18 cellular contexts compared by ENCODE assay signal in genomic region chr2:68768461-68768860, GRCh38. TPM values are rescaled to one million over a fixed set of nuclear protein-coding genes. Genes with fewer than 3 reads are reported as not detected.
DNase-seq lines count a peak whose midpoint lies in the region; ATAC-seq, FAIRE-seq and TF ChIP-seq lines count a peak whose summit lies in the region.
"Had no signal": no experiment of that assay in that cellular context is flagged by ENCODE, and none has a peak within 500 bp of the region (broad histone marks: within the 10 kb centered on the region; RNA-seq: fewer than 3 reads in every experiment).

No MANE protein-coding gene starts in this region.

- no peak for TF ChIP-seq CTCF in CD4-positive, alpha-beta T cell (IDR thresholded peaks at IDR 0.05)
- TF ChIP-seq CTCF in thyroid gland (IDR thresholded peaks at IDR 0.05), result no peak

- H3K36me3 ChIP-seq in mesenchymal stem cell (ENCODE audit: control insufficient read depth in 1 of 2, insufficient read depth in 2 of 2, low read depth in 1 of 2, low read length in 2 of 2) (peaks cover 0 to 2% of the 10 kb centered on the region in 2 experiments), thyroid gland (no peaks in the 10 kb centered on the region)
- H3K36me3 ChIP-seq: prostate gland, tibial artery had no signal

- no peak overlapping the region for H4K91ac ChIP-seq in mesenchymal stem cell (ENCODE audit: low read length)

- CTCF ChIA-PET in CD4-positive, alpha-beta T cell (lab: Charles Lee), result interaction anchor here (1.0 to 4.1 kb wide), 2 partner anchors 13 to 16 kb away, joined by 3 to 37 read pairs; no protein-coding TSS in a partner anchor
- CTCF ChIA-PET in activated CD4-positive, alpha-beta memory T cell treated with anti-CD3 and anti-CD28 coated beads, Interleukin-2, amount 10 ng/mL, durations not matched to agents 7 days and 5 days (lab: Charles Lee), result interaction anchor here (1.1 to 7.2 kb wide), 9 partner anchors 11 to 313 kb away, joined by 3 to 92 read pairs (median 4); no protein-coding TSS in a partner anchor

- no peak overlapping the region for H3K4me2 ChIP-seq in mesenchymal stem cell (ENCODE audit: low read length, poor library complexity, severe bottlenecking)
- H3K4me2 ChIP-seq: PC-9 had no signal

- H3K4me1 Mint-ChIP-seq in CD4-positive, alpha-beta T cell (ENCODE audit: low read depth), result peaks cover 98% of the 10 kb centered on the region
- H3K4me1 Mint-ChIP-seq in activated CD4-positive, alpha-beta memory T cell treated with anti-CD3 and anti-CD28 coated beads, Interleukin-2, amount 10 ng/mL, durations not matched to agents 7 days and 5 days, result peaks cover 98% of the 10 kb centered on the region

- H2AK5ac ChIP-seq in mesenchymal stem cell (ENCODE audit: low read length, severe bottlenecking), result no peak overlapping the region

- H3K9me3 ChIP-seq in CD4-positive, alpha-beta T cell (ENCODE audit: control insufficient read depth, low read length), result no peaks in the 10 kb centered on the region
- H3K9me3 ChIP-seq in mesenchymal stem cell (ENCODE audit: control insufficient read depth, low read length) (no peaks in the 10 kb centered on the region), thyroid gland (no peaks in the 10 kb centered on the region)
- H3K9me3 ChIP-seq: prostate gland, tibial artery had no signal

- 94% methylated on average over 3 of the region's 3 CpGs for whole genome bisulfite sequencing in mesenchymal stem cell
- WGBS in thyroid gland, 2 donors, result 89 to 94% methylated on average over 3 of the region's 3 CpGs

- H3K14ac ChIP-seq in mesenchymal stem cell (ENCODE audit: low read length in 2 of 2), result no peak overlapping the region

- H3K4me3 ChIP-seq in mesenchymal stem cell (ENCODE audit: insufficient read depth in 1 of 2, low read depth in 1 of 2, low read length in 2 of 2), result no peak overlapping the region
- H3K4me3 ChIP-seq in thyroid gland (replicated peaks in 1 of 3), result no peak overlapping the region
- H3K4me3 ChIP-seq: dorsolateral prefrontal cortex, PC-9, prostate gland, tibial artery had no signal

- no peak overlapping the region for H2BK15ac ChIP-seq in mesenchymal stem cell (ENCODE audit: low read depth, poor library complexity, severe bottlenecking)

- POLR2A ChIA-PET in CD4-positive, alpha-beta T cell (lab: Charles Lee), result interaction anchor here (0.9 to 10.8 kb wide), 18 partner anchors 7 to 301 kb away, joined by 3 to 238 read pairs (median 10); partner anchors contain the start of genes APLF, ARHGAP25 and FBXO48
- POLR2A ChIA-PET in activated CD4-positive, alpha-beta memory T cell treated with anti-CD3 and anti-CD28 coated beads, Interleukin-2, amount 10 ng/mL, durations not matched to agents 7 days and 5 days (lab: Charles Lee), result interaction anchor here (0.6 to 17.3 kb wide), 19 partner anchors 7 to 302 kb away, joined by 3 to 356 read pairs (median 10); partner anchors contain the start of genes APLF, ARHGAP25 and FBXO48

- H3K27me3 ChIP-seq in CD4-positive, alpha-beta T cell (ENCODE audit: control insufficient read depth, insufficient read depth, low read length), result no peaks in the 10 kb centered on the region
- H3K27me3 ChIP-seq in mesenchymal stem cell (ENCODE audit: control insufficient read depth in 1 of 2, insufficient read depth in 1 of 2, low read length in 2 of 2), result no peaks in the 10 kb centered on the region
- H3K27me3 ChIP-seq in thyroid gland, result no peaks in the 10 kb centered on the region
- H3K27me3 ChIP-seq: dorsolateral prefrontal cortex, tibial artery had no signal

- no peak overlapping the region for H3K9ac ChIP-seq in mesenchymal stem cell (ENCODE audit: low read length)

- TF ChIP-seq POLR2A in thyroid gland (IDR thresholded peaks at IDR 0.05), result no peak

- H2AFZ ChIP-seq in mesenchymal stem cell (ENCODE audit: low read depth, low read length), result no peak overlapping the region
- H2AFZ ChIP-seq: PC-9 had no signal

- peak overlapping the region; percentile 84 for H3K4me3 Mint-ChIP-seq in CD4-positive, alpha-beta T cell
- H3K4me3 Mint-ChIP-seq in activated CD4-positive, alpha-beta memory T cell treated with anti-CD3 and anti-CD28 coated beads, Interleukin-2, amount 10 ng/mL, durations not matched to agents 7 days and 5 days, result peak overlapping the region; percentile 70
- H3K4me3 Mint-ChIP-seq: brain had no signal

- no peak overlapping the region for H3K23ac ChIP-seq in mesenchymal stem cell (ENCODE audit: low read length in 2 of 2)

- H3K79me1 ChIP-seq in mesenchymal stem cell (replicated peaks; ENCODE audit: low read length, poor library complexity, severe bottlenecking), result no peaks in the 10 kb centered on the region

- DNase-seq in CD4-positive, alpha-beta T cell, result no peak
- no peak for DNase-seq in GM18507 (ENCODE audit: extremely low spot score, insufficient read length, low read depth)
- DNase-seq in activated CD4-positive, alpha-beta memory T cell treated with anti-CD3 and anti-CD28 coated beads, Interleukin-2, amount 10 ng/mL, durations not matched to agents 7 days and 5 days, result no peak
- DNase-seq in mesenchymal stem cell, result no peak
- no peak for DNase-seq in thyroid gland
- no peak for DNase-seq in NCI-H146 treated with DMSO at 0.1 percent for 48 hours (lab: John Stamatoyannopoulos, UW; ENCODE audit: unreplicated experiment)
- DNase-seq in Kasumi-1 (lab: John Stamatoyannopoulos, UW), result no peak
- DNase-seq in COLO829 (ENCODE audit: low spot score), result no peak
- DNase-seq: dorsolateral prefrontal cortex, GDM1, hippocampal formation, left colon, NCI-H446, PC-9, tibial artery had no signal

- no peaks in the 10 kb centered on the region for H3K9me3 Mint-ChIP-seq in CD4-positive, alpha-beta T cell
- no peaks in the 10 kb centered on the region for H3K9me3 Mint-ChIP-seq in activated CD4-positive, alpha-beta memory T cell treated with anti-CD3 and anti-CD28 coated beads, Interleukin-2, amount 10 ng/mL, durations not matched to agents 7 days and 5 days
- H3K9me3 Mint-ChIP-seq: brain had no signal

- peaks cover 22% of the 10 kb centered on the region for H3K36me3 Mint-ChIP-seq in CD4-positive, alpha-beta T cell (ENCODE audit: low read depth)
- H3K36me3 Mint-ChIP-seq in activated CD4-positive, alpha-beta memory T cell treated with anti-CD3 and anti-CD28 coated beads, Interleukin-2, amount 10 ng/mL, durations not matched to agents 7 days and 5 days (ENCODE audit: low read depth), result peaks cover 64% of the 10 kb centered on the region
- H3K36me3 Mint-ChIP-seq: brain had no signal

- H2BK12ac ChIP-seq in mesenchymal stem cell (ENCODE audit: low read length in 2 of 2), result peak overlapping the region; percentile 6 to 96

- H3K27ac ChIP-seq in CD4-positive, alpha-beta T cell (ENCODE audit: low read depth, low read length), result peak overlapping the region; percentile 93
- H3K27ac ChIP-seq in mesenchymal stem cell (ENCODE audit: low read length, poor library complexity, severe bottlenecking) (no peak overlapping the region), thyroid gland (no peak overlapping the region)
- H3K27ac ChIP-seq: C4-2B, PC-9, prostate gland, tibial artery had no signal

- H2BK5ac ChIP-seq in mesenchymal stem cell (ENCODE audit: low read depth, low read length, poor library complexity, severe bottlenecking), result no peak overlapping the region

- H4K8ac ChIP-seq in mesenchymal stem cell (ENCODE audit: low read length), result no peak overlapping the region

- peak overlapping the region; percentile 94 for H3K27ac Mint-ChIP-seq in CD4-positive, alpha-beta T cell
- peak overlapping the region; percentile 97 for H3K27ac Mint-ChIP-seq in activated CD4-positive, alpha-beta memory T cell treated with anti-CD3 and anti-CD28 coated beads, Interleukin-2, amount 10 ng/mL, durations not matched to agents 7 days and 5 days
- H3K27ac Mint-ChIP-seq: brain had no signal

- H3K27me3 Mint-ChIP-seq in CD4-positive, alpha-beta T cell, result no peaks in the 10 kb centered on the region
- no peaks in the 10 kb centered on the region for H3K27me3 Mint-ChIP-seq in activated CD4-positive, alpha-beta memory T cell treated with anti-CD3 and anti-CD28 coated beads, Interleukin-2, amount 10 ng/mL, durations not matched to agents 7 days and 5 days
- H3K27me3 Mint-ChIP-seq: brain had no signal

- no peak overlapping the region for H3K4ac ChIP-seq in mesenchymal stem cell (ENCODE audit: low read depth in 1 of 2, low read length in 2 of 2)

- H3K18ac ChIP-seq in mesenchymal stem cell (ENCODE audit: low read depth in 1 of 2, low read length in 2 of 2), result peak overlapping the region in 1 of 2 experiments; percentile 8

- intact Hi-C loops in CD4-positive, alpha-beta T cell (cut with DNase I, micrococcal nuclease), result no loop called here
- intact Hi-C loops in thyroid gland (cut with DNase I), result no loop called here

- ATAC-seq in CD4-positive, alpha-beta T cell (ENCODE audit: poor library complexity), result no peak

- H3K4me1 ChIP-seq in mesenchymal stem cell (ENCODE audit: control insufficient read depth, insufficient read depth, low read depth, low read length) (no peaks in the 10 kb centered on the region), thyroid gland (peaks cover 37 to 54% of the 10 kb centered on the region in 2 donors)
- H3K4me1 ChIP-seq: prostate gland had no signal

- peak; percentile 64 for FAIRE-seq in GM18507 (lab: Jason Lieb, UNC)

- no peak overlapping the region for H2BK120ac ChIP-seq in mesenchymal stem cell (ENCODE audit: low read depth, low read length)

RNA-seq across cellular contexts. Expression of gene ARHGAP25, which starts 33.9 kb away (rescaled TPM):
- total RNA-seq in CD4-positive, alpha-beta T cell, result 10 to 100 TPM; 39.3 to 41.8 TPM
- total RNA-seq in activated CD4-positive, alpha-beta memory T cell treated with anti-CD3 and anti-CD28 coated beads, Interleukin-2, amount 10 ng/mL, durations not matched to agents 7 days and 5 days, result 100 to 1,000 TPM; 128 to 132 TPM
- 0.62 TPM for polyA plus RNA-seq in mesenchymal stem cell (2013, experiment 1 of 2)
- 0.45 TPM for polyA plus RNA-seq in mesenchymal stem cell (2013, experiment 2 of 2)
- 10 to 100 TPM in 1 of 4 donors, 1 to 10 TPM in 3; 4.0 to 11.7 (median 6.9) TPM for total RNA-seq in thyroid gland
- total RNA-seq: PC-9 had no signal
